In genomic region chr2:224938670-224939309, GRCh38 we compare ENCODE assay signal across 8 cellular contexts.
DNase-seq lines count a peak whose midpoint lies in the region; ATAC-seq and TF ChIP-seq lines count a peak whose summit lies in the region.

No MANE protein-coding gene starts in this region.

- H3K9me3 ChIP-seq in lower lobe of right lung, result no peaks in the 10 kb centered on the region

- no peak for TF ChIP-seq CTCF in lower lobe of right lung (IDR thresholded peaks at IDR 0.05)

- ATAC-seq in GM19372 (IDR thresholded peaks at IDR 0.05; ENCODE audit: low read depth, unreplicated experiment) (peak; percentile 47), HG02943 (IDR thresholded peaks at IDR 0.05; ENCODE audit: low read depth, unreplicated experiment) (peak; percentile 43), SK-N-SH treated with all-trans-retinoic acid at 6 μM for 48 hours (peak; percentile 91), lower lobe of right lung (no peak), HG03565 (IDR thresholded peaks at IDR 0.05; ENCODE audit: unreplicated experiment) (no peak)

- no peaks in the 10 kb centered on the region for H3K27me3 ChIP-seq in lower lobe of right lung (ENCODE audit: low read depth)

- DNase-seq in lower lobe of right lung (no peak), T-helper 9 cell (no peak), NCI-H2081 treated with DMSO at 0.1 percent for 48 hours (lab: John Stamatoyannopoulos, UW) (no peak)
- DNase-seq in activated CD4-positive, alpha-beta T cell treated with anti-CD3 and anti-CD28 coated beads, Interleukin-2, amount 50 U/mL, for 1 hour, result no peak

- H3K4me1 ChIP-seq in lower lobe of right lung, result peaks cover 22% of the 10 kb centered on the region

- intact Hi-C loops in lower lobe of right lung (cut with DNase I), result no loop called here

- H3K36me3 ChIP-seq in lower lobe of right lung, result no peaks in the 10 kb centered on the region

- peak overlapping the region; percentile 0 for H3K27ac ChIP-seq in lower lobe of right lung

- no peak overlapping the region for H3K4me3 ChIP-seq in lower lobe of right lung

TF ChIP-seq in SK-N-SH treated with all-trans-retinoic acid at 6 μM for 48 hours, 23 proteins besides CTCF, POLR2A, EP300 and RAD21:
- TF ChIP-seq, protein P1, sequence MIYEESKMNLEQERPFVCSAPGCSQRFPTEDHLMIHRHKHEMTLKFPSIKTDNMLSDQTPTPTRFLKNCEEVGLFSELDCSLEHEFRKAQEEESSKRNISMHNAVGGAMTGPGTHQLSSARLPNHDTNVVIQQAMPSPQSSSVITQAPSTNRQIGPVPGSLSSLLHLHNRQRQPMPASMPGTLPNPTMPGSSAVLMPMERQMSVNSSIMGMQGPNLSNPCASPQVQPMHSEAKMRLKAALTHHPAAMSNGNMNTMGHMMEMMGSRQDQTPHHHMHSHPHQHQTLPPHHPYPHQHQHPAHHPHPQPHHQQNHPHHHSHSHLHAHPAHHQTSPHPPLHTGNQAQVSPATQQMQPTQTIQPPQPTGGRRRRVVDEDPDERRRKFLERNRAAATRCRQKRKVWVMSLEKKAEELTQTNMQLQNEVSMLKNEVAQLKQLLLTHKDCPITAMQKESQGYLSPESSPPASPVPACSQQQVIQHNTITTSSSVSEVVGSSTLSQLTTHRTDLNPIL (CRISPR knock-in tag; IDR thresholded peaks at IDR 0.05; ENCODE audit: low read depth), result no peak
- TF ChIP-seq TCF4 (CRISPR knock-in tag; IDR thresholded peaks at IDR 0.05; ENCODE audit: borderline replicate concordance) (peak; percentile 60; the same call in 1 of the 2 replicates), TOX (CRISPR knock-in tag; IDR thresholded peaks at IDR 0.05; ENCODE audit: borderline replicate concordance) (peak; percentile 58; the same call in 1 of the 2 replicates), ISL1 (CRISPR knock-in tag; IDR thresholded peaks at IDR 0.05) (peak; percentile 60), PATZ1 (CRISPR knock-in tag; IDR thresholded peaks at IDR 0.05; ENCODE audit: borderline replicate concordance) (no peak)

Comparison
In these comparisons a context has a peak if more than half of its experiments do, and no peak if none do; other contexts are left out.
1. ATAC-seq: peak in GM19372 (single experiment), HG02943 (single experiment) and SK-N-SH treated with all-trans-retinoic acid at 6 μM for 48 hours (single experiment); none in lower lobe of right lung (0 of 2) and HG03565 (single experiment).